In genomic region chr1:186465956-186466355, GRCh38 we compare ENCODE assay signal across 25 cellular contexts. TPM values are rescaled to one million over a fixed set of nuclear protein-coding genes. Genes with fewer than 3 reads are reported as not detected.
"Had no signal": no experiment of that assay in that cellular context is flagged by ENCODE, and none has a peak within 500 bp of the region (broad histone marks: within the 10 kb centered on the region; RNA-seq: fewer than 3 reads in every experiment).

No MANE protein-coding gene starts in this region.

- H3K4me3 ChIP-seq: ascending aorta, SJSA1 had no signal

- DNase-seq: activated B cell treated with CpG ODN at 0.5 μM for 24 hours; activated CD4-positive, alpha-beta T cell treated with anti-CD3 and anti-CD28 coated beads for 1 hour; activated CD4-positive, alpha-beta T cell treated with anti-CD3 and anti-CD28 coated beads, Interleukin-2, amount 10 ng/mL, durations not matched to agents 24 days and 14 days; activated CD4-positive, alpha-beta T cell treated with anti-CD3 and anti-CD28 coated beads, Interleukin-2, amount 50 U/mL, for 48 hours; activated CD8-positive, alpha-beta memory T cell treated with anti-CD3 and anti-CD28 coated beads, Interleukin-2, amount 10 ng/mL, durations not matched to agents 7 days and 5 days; activated effector memory CD4-positive, alpha-beta T cell treated with Interleukin-2 at 50 U/mL for 16 hours; activated naive CD4-positive, alpha-beta T cell; activated T-cell treated with anti-CD3 and anti-CD28 coated beads, Interleukin-2, amount 50 U/mL, for 24 hours; amniotic stem cell; KG1; NCI-H1048; NCI-H1417; NCI-H1694 treated with DMSO at 0.1 percent for 48 hours; NCI-H2029 treated with DMSO at 0.1 percent for 48 hours; NCI-H510A treated with DMSO at 0.1 percent for 48 hours; NCI-H69; PC-3; SHP77; T-helper 17 cell; T-helper 9 cell had no signal

- H3K4me1 ChIP-seq: ascending aorta, SJSA1 had no signal

- ATAC-seq: activated CD8-positive, alpha-beta memory T cell treated with anti-CD3 and anti-CD28 coated beads, Interleukin-2, amount 10 ng/mL, durations not matched to agents 7 days and 5 days; PC-3; T-helper 17 cell had no signal

- H3K9me3 ChIP-seq: ascending aorta, SJSA1 had no signal

- H3K36me3 ChIP-seq: ascending aorta, SJSA1 had no signal

- H3K27ac ChIP-seq: ascending aorta, SJSA1 had no signal

- H3K27me3 ChIP-seq: ascending aorta had no signal

RNA-seq across cellular contexts. Expression of gene PDC, which starts 5.0 kb away (rescaled TPM):
- total RNA-seq: activated B cell treated with CpG ODN at 0.5 μM for 24 hours; activated CD4-positive, alpha-beta T cell treated with anti-CD3 and anti-CD28 coated beads, Interleukin-2, amount 10 ng/mL, durations not matched to agents 24 days and 14 days; activated CD8-positive, alpha-beta memory T cell treated with anti-CD3 and anti-CD28 coated beads, Interleukin-2, amount 10 ng/mL, durations not matched to agents 7 days and 5 days; activated T-helper 1 cell treated with anti-CD3 and anti-CD28 coated beads, Interleukin-12 subunit alpha, Interleukin-12 subunit beta, Interleukin-2, Interleukin-4 antibody, amounts not matched to agents 30 ng/mL and 10 ng/mL and 1 ng/mL, durations not matched to agents 14 hours and 24 hours and 36 hours; ascending aorta; LHCN-M2; M059J; PC-3; SJSA1; T-helper 17 cell had no signal
